8 cellular contexts compared by ENCODE assay signal in the genomic region with DNA sequence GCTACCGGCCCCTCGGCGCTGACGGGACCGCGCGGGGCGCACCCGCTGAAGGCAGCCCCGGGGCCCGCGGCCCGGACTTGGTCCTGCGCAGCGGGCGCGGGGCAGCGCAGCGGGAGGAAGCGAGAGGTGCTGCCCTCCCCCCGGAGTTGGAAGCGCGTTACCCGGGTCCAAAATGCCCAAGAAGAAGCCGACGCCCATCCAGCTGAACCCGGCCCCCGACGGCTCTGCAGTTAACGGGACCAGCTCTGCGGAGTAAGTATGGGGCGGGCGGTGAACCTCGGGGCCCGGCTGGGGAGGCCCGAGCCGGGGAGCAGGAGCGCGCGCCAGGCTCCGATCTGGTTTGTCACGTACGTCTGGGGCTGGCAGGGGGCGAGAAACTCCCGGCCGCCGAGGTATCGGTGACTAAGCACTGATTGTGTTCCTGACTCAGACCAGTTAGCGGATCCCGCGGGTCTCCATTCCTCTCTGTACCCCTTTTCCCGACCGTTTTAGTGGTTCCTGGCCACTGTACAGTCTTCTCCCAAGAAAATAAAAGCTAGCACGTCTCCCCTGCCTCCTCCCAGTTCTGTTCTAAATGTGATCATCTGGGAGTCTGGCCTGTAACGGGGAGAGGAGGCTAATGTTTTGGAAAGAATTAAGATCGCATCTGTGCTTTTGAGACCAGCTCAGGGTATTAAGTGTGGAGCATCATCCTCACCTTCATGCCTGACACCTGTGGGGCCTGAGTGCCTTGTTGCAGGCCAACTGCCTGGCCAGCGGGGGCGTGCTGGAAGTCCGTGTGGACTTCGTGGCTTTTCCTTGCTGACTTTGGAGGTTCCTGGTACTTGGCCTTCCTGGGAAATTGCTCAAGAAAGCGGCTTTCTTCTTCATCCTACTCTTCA. TPM values are rescaled to one million over a fixed set of nuclear protein-coding genes. Genes with fewer than 3 reads are reported as not detected.
A peak's percentile ranks its signal among the peaks of the same experiment; 100 is the strongest.
DNase-seq lines count a peak whose midpoint lies in the region; ATAC-seq and TF ChIP-seq lines count a peak whose summit lies in the region.

No MANE protein-coding gene starts in this region.

- POLR2A ChIA-PET in Caco-2 (lab: Charles Lee): interaction anchor here (0.5 to 1.7 kb wide), 9 partner anchors 9 to 118 kb away, joined by 3 to 10 read pairs (median 4); a partner anchor contains a TSS

- H3K27ac ChIP-seq in caudate nucleus (ENCODE audit: low read depth, low read length): peak overlapping the region; percentile 58

- no peaks in the 10 kb centered on the region for H3K4me1 ChIP-seq in Caco-2

- intact Hi-C loops in Caco-2 (cut with micrococcal nuclease; ENCODE audit: unreplicated experiment): loop anchor here (2.0 to 5.0 kb wide), 3 partner anchors 31 to 109 kb away; a partner anchor contains a TSS

- no peaks in the 10 kb centered on the region for H3K27me3 Mint-ChIP-seq in Caco-2 (ENCODE audit: insufficient read depth, unreplicated experiment)

- peak; percentile 13 for ATAC-seq in GM21423 (IDR thresholded peaks at IDR 0.05; ENCODE audit: unreplicated experiment)
- ATAC-seq in activated CD4-positive, CD25-positive, alpha-beta regulatory T cell treated with anti-CD3 and anti-CD28 coated beads, Interleukin-2, amount 50 U/mL, for 24 hours: peak; percentile 67 to 70

- DNase-seq in Caco-2 (peak; percentile 64 to 69), Kasumi-1 (lab: John Stamatoyannopoulos, UW) (peak; percentile 33 to 37), caudate nucleus (lab: John Stamatoyannopoulos, UW) (peak in 42 of 61 donors; percentile 5 to 66 (median 36)), kidney glomerular epithelial cell (lab: John Stamatoyannopoulos, UW) (peak; percentile 68), NCI-H774 (lab: John Stamatoyannopoulos, UW) (no peak)
- DNase-seq in stimulated activated CD4-positive, alpha-beta T cell treated with anti-CD3 and anti-CD28 coated beads, Interleukin-1b, Interleukin-23, amount 100 ng/mL, for 1 hour (ENCODE audit: low read depth in 2 of 2): peak; percentile 34 to 59

- H3K27me3 ChIP-seq in Caco-2 (replicated peaks; ENCODE audit: control insufficient read depth, insufficient read depth, low read length): no peaks in the 10 kb centered on the region

- H3K36me3 ChIP-seq in Caco-2 (ENCODE audit: control insufficient read depth, insufficient read depth, low read length): no peaks in the 10 kb centered on the region

- H3K27ac Mint-ChIP-seq in Caco-2 (ENCODE audit: unreplicated experiment): peak overlapping the region; percentile 98

- peak overlapping the region; percentile 91 for H3K4me3 Mint-ChIP-seq in Caco-2 (ENCODE audit: unreplicated experiment)

- H3K4me1 Mint-ChIP-seq in Caco-2 (ENCODE audit: low read depth, unreplicated experiment): peaks cover 4% of the 10 kb centered on the region

- H3K36me3 Mint-ChIP-seq in Caco-2 (ENCODE audit: insufficient read depth, unreplicated experiment): peaks cover 23% of the 10 kb centered on the region

- CTCF ChIA-PET in Caco-2 (lab: Charles Lee): interaction anchor here (0.6 to 2.5 kb wide), 10 partner anchors 28 to 1996 kb away, joined by 3 to 18 read pairs (median 4); a partner anchor contains a TSS

- peak overlapping the region; percentile 85 for H3K4me3 ChIP-seq in Caco-2 (ENCODE audit: low read depth, low read length)

- BruUV-seq in Caco-2 (replicated peaks; lab: Mats Ljungman, UMichigan): TSS peak; percentile 25

- peak; percentile 37 to 58 for TF ChIP-seq CTCF in Caco-2 (IDR thresholded peaks at IDR 0.05; ENCODE audit: insufficient read depth in 1 of 2, low read depth in 1 of 2, low read length in 1 of 2, severe bottlenecking in 1 of 2, unreplicated experiment in 1 of 2)

- H3K9me3 ChIP-seq in Caco-2: no peaks in the 10 kb centered on the region

- no peaks in the 10 kb centered on the region for H3K9me3 Mint-ChIP-seq in Caco-2 (ENCODE audit: unreplicated experiment)

RNA-seq across cellular contexts. Expression of a gene that starts 0.7 kb away (rescaled TPM):
- total RNA-seq in Caco-2 (2022): 63.7 and 64.1 TPM in 2 replicates

RNA-seq across cellular contexts. Expression of a gene that starts 30.9 kb away (rescaled TPM):
- 22.8 and 28.0 TPM in 2 replicates for total RNA-seq in Caco-2 (2022)
